1 cellular context compared by ENCODE assay signal in genomic region chr9:35115680-35116538, GRCh38.
A peak's percentile ranks its signal among the peaks of the same experiment; 100 is the strongest.
TF ChIP-seq lines count a peak whose summit lies in the region.

Gene ATOSB (minus strand): TSS chr9:35115862. CDS start chr9:35108274, 7,588 bp downstream.

TF ChIP-seq in K562, 482 proteins besides CTCF, POLR2A, EP300 and RAD21 (continued from another document):
- TF ChIP-seq RCOR1 (IDR thresholded peaks at IDR 0.05; ENCODE audit: borderline replicate concordance in 1 of 2, low read depth in 2 of 2, low read length in 2 of 2) (peak in 1 of 2 experiments; percentile 37; a peak in 1 of 4 replicates), PCBP2 (IDR thresholded peaks at IDR 0.05; ENCODE audit: low read depth, low read length, poor library complexity, severe bottlenecking) (no peak), ATF7 (IDR thresholded peaks at IDR 0.05) (0 out of 2 replicates have a peak, but pooled peaks have one; percentile 30), YY1 (IDR thresholded peaks at IDR 0.05; ENCODE audit: borderline replicate concordance in 1 of 3, control insufficient read depth in 1 of 3, extremely low read depth in 1 of 3, insufficient read depth in 3 of 3, insufficient read length in 1 of 3, insufficient replicate concordance in 2 of 3, low read depth in 1 of 3, low read length in 2 of 3) (peak in 1 of 3 experiments; percentile 9), HNRNPLL (IDR thresholded peaks at IDR 0.05; ENCODE audit: low read depth, low read length, poor library complexity, severe bottlenecking) (peak; percentile 25), POLR2G (IDR thresholded peaks at IDR 0.05; ENCODE audit: low read depth, low read length) (peak; percentile 45; the same call in 1 of the 2 replicates), GABPA (tag; conservative IDR thresholded peaks at IDR 0.05; ENCODE audit: low read depth) (peak; percentile 39), RBBP5 (IDR thresholded peaks at IDR 0.05; ENCODE audit: borderline replicate concordance, insufficient read depth, low read length, poor library complexity, severe bottlenecking) (peak; percentile 21), CREB1 (IDR thresholded peaks at IDR 0.05) (peak; percentile 35; the same call in 1 of the 2 replicates), CREB1 (CRISPR knock-in tag; IDR thresholded peaks at IDR 0.05) (0 out of 2 replicates have a peak, but pooled peaks have one; percentile 34), RFX5 (IDR thresholded peaks at IDR 0.05; ENCODE audit: low read depth, low read length) (no peak), ZBTB7A (IDR thresholded peaks at IDR 0.05; ENCODE audit: borderline replicate concordance, control insufficient read depth, low read depth, low read length) (peak; percentile 38; the same call in 1 of the 2 replicates), USF2 (CRISPR knock-in tag; IDR thresholded peaks at IDR 0.05) (peak; percentile 80), E2F3 (CRISPR knock-in tag; IDR thresholded peaks at IDR 0.05) (0 out of 2 replicates have a peak, but pooled peaks have one; percentile 17), ATF2 (CRISPR knock-in tag; IDR thresholded peaks at IDR 0.05) (no peak), MYC (IDR thresholded peaks at IDR 0.05; ENCODE audit: low read depth, low read length) (peak; percentile 75), MYC (CRISPR knock-in tag; IDR thresholded peaks at IDR 0.05; ENCODE audit: borderline replicate concordance, low read depth) (no peak), TAF1 (IDR thresholded peaks at IDR 0.05; ENCODE audit: control insufficient read depth, extremely low read depth, insufficient read depth, low read length, severe bottlenecking) (peak; percentile 16), NFE2L1 (tag; IDR thresholded peaks at IDR 0.05; ENCODE audit: borderline replicate concordance, low read depth) (no peak), SIN3A (IDR thresholded peaks at IDR 0.05; ENCODE audit: borderline replicate concordance in 2 of 2, control insufficient read depth in 1 of 2, low read depth in 2 of 2, low read length in 2 of 2) (peak in 1 of 2 experiments; percentile 73; a peak in 2 of 4 replicates), PKNOX1 (IDR thresholded peaks at IDR 0.05) (peak; percentile 83), NCOR1 (IDR thresholded peaks at IDR 0.05) (peak; percentile 32), GATAD2A (IDR thresholded peaks at IDR 0.05) (peak; percentile 45; the same call in 1 of the 2 replicates), THRA (IDR thresholded peaks at IDR 0.05) (peak; percentile 64; the same call in 1 of the 2 replicates), VEZF1 (CRISPR knock-in tag; IDR thresholded peaks at IDR 0.05) (peak; percentile 66), HNRNPUL1 (IDR thresholded peaks at IDR 0.05; ENCODE audit: low read length) (no peak), ATF1 (CRISPR knock-in tag; IDR thresholded peaks at IDR 0.05) (no peak), ATF1 (tag; IDR thresholded peaks at IDR 0.05) (peak; percentile 68), MAZ (CRISPR knock-in tag; conservative IDR thresholded peaks at IDR 0.05 in 1 of 2, IDR thresholded peaks at IDR 0.05 in 1 of 2) (peak in 1 of 2 experiments; percentile 38; a peak in 2 of 4 replicates), MEIS2 (IDR thresholded peaks at IDR 0.05; ENCODE audit: partially characterized antibody) (peak; percentile 69), IRF2 (CRISPR knock-in tag; IDR thresholded peaks at IDR 0.05) (no peak)
